8 cellular contexts compared by ENCODE assay signal in the genomic region with DNA sequence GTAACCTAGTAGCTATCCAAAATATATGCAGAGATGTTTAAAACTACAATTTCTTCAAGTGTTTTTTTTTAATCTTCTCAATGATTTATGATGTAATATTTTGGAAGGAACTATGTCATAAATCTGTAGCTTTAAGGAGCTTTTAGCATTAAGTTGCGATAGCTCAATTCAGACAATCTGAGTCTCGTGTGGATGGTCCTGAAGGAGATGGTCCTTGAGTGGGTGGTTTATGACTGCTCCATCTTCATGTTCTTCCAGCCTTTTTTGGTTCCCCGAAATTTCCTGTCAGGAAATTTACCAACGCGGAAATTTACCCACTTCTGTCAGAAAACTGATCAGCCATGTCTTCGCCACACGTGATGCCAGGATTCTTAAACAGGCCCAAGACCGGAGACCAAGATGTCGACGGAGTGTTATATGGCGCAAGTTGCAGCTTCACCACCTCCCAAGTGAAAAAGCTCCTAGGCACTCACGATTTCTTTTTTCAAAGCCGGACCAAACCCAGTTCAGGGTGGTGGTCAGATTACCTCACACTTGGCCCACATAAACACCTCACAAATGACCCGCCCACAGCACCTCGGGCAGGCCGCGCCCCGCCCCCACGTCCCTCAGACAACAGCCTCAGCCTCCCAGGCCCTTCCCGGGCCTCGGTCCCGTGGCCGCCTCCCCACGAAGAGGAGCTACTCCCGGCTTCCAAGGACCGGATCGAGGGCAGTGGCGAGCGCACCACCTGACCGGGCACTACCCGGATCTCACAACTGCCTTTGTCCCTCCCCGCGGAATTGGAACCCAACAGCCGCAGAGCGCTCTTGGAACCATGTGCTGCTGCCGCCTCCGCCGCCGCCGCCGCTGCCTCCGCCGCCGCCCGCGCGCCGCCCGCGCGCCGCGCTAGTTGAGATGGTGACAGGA. TPM values are rescaled to one million over a fixed set of nuclear protein-coding genes. Genes with fewer than 3 reads are reported as not detected.
A peak's percentile ranks its signal among the peaks of the same experiment; 100 is the strongest.
DNase-seq lines count a peak whose midpoint lies in the region; ATAC-seq and TF ChIP-seq lines count a peak whose summit lies in the region.

A gene (minus strand): TSS at position 760 of the 909 bp plus-strand sequence. CDS start 885 bp downstream, outside the sequence.

- H2AFZ ChIP-seq in SU-DHL-6 (ENCODE audit: low read depth, low read length, severe bottlenecking), result peak within 1 kb of the TSS; percentile 72

- peaks cover 24% of the 10 kb centered on the region for H3K36me3 ChIP-seq in CD8-positive, alpha-beta memory T cell (ENCODE audit: insufficient read depth, low read length)
- H3K36me3 ChIP-seq in SU-DHL-6 (ENCODE audit: low read length) (peaks cover 39% of the 10 kb centered on the region), mucosa of stomach (ENCODE audit: control insufficient read depth, insufficient read depth, low read length) (no peaks in the 10 kb centered on the region), urinary bladder (ENCODE audit: insufficient read depth) (peaks cover 9% of the 10 kb centered on the region)

- H3K9me3 Mint-ChIP-seq in CD8-positive, alpha-beta memory T cell, result peaks cover 17 to 43% (median 26%) of the 10 kb centered on the region in 5 donors

- CTCF ChIA-PET in CD8-positive, alpha-beta memory T cell (lab: Charles Lee), result interaction anchor here (0.8 to 2.6 kb wide), 9 partner anchors 22 to 333 kb away, joined by 3 to 9 read pairs (median 6); a partner anchor contains a TSS

- DNase-seq in CD8-positive, alpha-beta memory T cell, result no peak
- DNase-seq in erythroblast (lab: John Stamatoyannopoulos, UW) (peak; percentile 83 to 89), NCI-H2107 (lab: John Stamatoyannopoulos, UW) (no peak)

- no peaks in the 10 kb centered on the region for H3K9me2 ChIP-seq in SU-DHL-6 (replicated peaks; ENCODE audit: insufficient read depth, low read length)

- POLR2A ChIA-PET in CD8-positive, alpha-beta memory T cell (lab: Charles Lee), result interaction anchor here (0.6 to 2.1 kb wide), 14 partner anchors 8 to 520 kb away, joined by 3 to 17 read pairs (median 4); a partner anchor contains a TSS

- peak within 1 kb of the TSS; percentile 89 to 99 (median 96) for H3K27ac Mint-ChIP-seq in CD8-positive, alpha-beta memory T cell

- H3K4me3 Mint-ChIP-seq in CD8-positive, alpha-beta memory T cell, result peak within 1 kb of the TSS; percentile 88 to 99 (median 95)

- H3K4me1 Mint-ChIP-seq in CD8-positive, alpha-beta memory T cell, result peaks cover 39 to 75% (median 59%) of the 10 kb centered on the region in 3 donors

- H3K9ac ChIP-seq in SU-DHL-6 (ENCODE audit: low read length) (peak within 1 kb of the TSS; percentile 82), mucosa of stomach (ENCODE audit: low read length) (peak within 1 kb of the TSS; percentile 87)

- H4K20me1 ChIP-seq in SU-DHL-6 (ENCODE audit: low read depth, low read length), result no peaks in the 10 kb centered on the region; the same call in 1 of the 2 replicates

- H3K4me3 ChIP-seq in CD8-positive, alpha-beta memory T cell (ENCODE audit: low read length), result peak within 1 kb of the TSS; percentile 77
- peak within 1 kb of the TSS; percentile 64 for H3K4me3 ChIP-seq in SU-DHL-6 (ENCODE audit: insufficient read depth, low read length, poor library complexity, severe bottlenecking)
- H3K4me3 ChIP-seq in mucosa of stomach (ENCODE audit: low read length), result peak within 1 kb of the TSS; percentile 65
- peak within 1 kb of the TSS; percentile 100 for H3K4me3 ChIP-seq in urinary bladder (ENCODE audit: low read depth, low read length)

- peak within 1 kb of the TSS; percentile 74 for H3K27ac ChIP-seq in CD8-positive, alpha-beta memory T cell (ENCODE audit: low read depth, low read length)
- H3K27ac ChIP-seq in SU-DHL-6 (ENCODE audit: low read depth, low read length) (peak within 1 kb of the TSS; percentile 72), urinary bladder (ENCODE audit: low read depth) (peak within 1 kb of the TSS; percentile 97)

- no peak for TF ChIP-seq POLR2A in erythroblast (IDR thresholded peaks at IDR 0.05; ENCODE audit: low read length)

- 17% methylated on average over 53 of the region's 53 CpGs for WGBS in urinary bladder

- H3F3A ChIP-seq in SU-DHL-6 (ENCODE audit: insufficient read depth), result no peaks in the 10 kb centered on the region

- H3K9me3 ChIP-seq in CD8-positive, alpha-beta memory T cell (ENCODE audit: low read length), result peaks cover 32% of the 10 kb centered on the region
- H3K9me3 ChIP-seq in SU-DHL-6 (ENCODE audit: insufficient read depth, low read length) (peaks cover 21% of the 10 kb centered on the region; the same call in 1 of the 2 replicates), mucosa of stomach (ENCODE audit: control insufficient read depth, low read length) (peaks cover 4% of the 10 kb centered on the region)

- H3K4me2 ChIP-seq in SU-DHL-6 (ENCODE audit: low read depth, low read length, poor library complexity, severe bottlenecking), result peak within 1 kb of the TSS; percentile 83

- no peak for TF ChIP-seq CTCF in SU-DHL-6 (IDR thresholded peaks at IDR 0.05; ENCODE audit: insufficient read depth, low read length, poor library complexity, severe bottlenecking)

- H3K79me2 ChIP-seq in SU-DHL-6 (ENCODE audit: insufficient read depth, low read length), result peaks cover 51% of the 10 kb centered on the region

- H3K4me1 ChIP-seq in CD8-positive, alpha-beta memory T cell (ENCODE audit: insufficient read depth, low read length), result peaks cover 24% of the 10 kb centered on the region
- H3K4me1 ChIP-seq in mucosa of stomach (ENCODE audit: control insufficient read depth, insufficient read depth, low read length), result peaks cover 10% of the 10 kb centered on the region
- H3K4me1 ChIP-seq in urinary bladder (ENCODE audit: insufficient read depth), result peaks cover 3% of the 10 kb centered on the region

- peak; percentile 20 for ATAC-seq in GM19324 (IDR thresholded peaks at IDR 0.05; ENCODE audit: low FRiP score, unreplicated experiment)
- ATAC-seq in HG03460 (IDR thresholded peaks at IDR 0.05; ENCODE audit: unreplicated experiment), result peak; percentile 29

- H3K27me3 ChIP-seq in CD8-positive, alpha-beta memory T cell (ENCODE audit: insufficient read depth, low read length, poor library complexity, severe bottlenecking), result no peaks in the 10 kb centered on the region
- H3K27me3 ChIP-seq in SU-DHL-6 (ENCODE audit: low read length), result no peaks in the 10 kb centered on the region
- H3K27me3 ChIP-seq in mucosa of stomach (ENCODE audit: control insufficient read depth, insufficient read depth, low read length), result no peaks in the 10 kb centered on the region

- peaks cover 0 to 3% of the 10 kb centered on the region in 2 donors for H3K27me3 Mint-ChIP-seq in CD8-positive, alpha-beta memory T cell

- H3K36me3 Mint-ChIP-seq in CD8-positive, alpha-beta memory T cell, result peaks cover 23 to 51% (median 44%) of the 10 kb centered on the region in 3 donors

RNA-seq across cellular contexts. Expression of the gene that starts here (rescaled TPM):
- total RNA-seq in CD8-positive, alpha-beta memory T cell, result 10 to 100 TPM; 28.7 to 29.9 TPM
- 13.0 TPM for polyA plus RNA-seq in CD8-positive, alpha-beta memory T cell
- 18.1 TPM for total RNA-seq in urinary bladder
- 21.7 TPM for polyA plus RNA-seq in urinary bladder

Comparison
In these comparisons a context has a peak if more than half of its experiments do, and no peak if none do; other contexts are left out.
1. DNase-seq: peak in erythroblast (2 of 2); none in CD8-positive, alpha-beta memory T cell (0 of 5) and NCI-H2107 (single experiment).
2. Peak in every context shown above with its lines, with median percentiles within 50 percentile points of each other: H3K27ac ChIP-seq and H3K4me3 ChIP-seq.